Comparison of ENCODE assay signal across 13 cellular contexts in genomic region chr13:41780736-41781708, GRCh38.
DNase-seq lines count a peak whose midpoint lies in the region; ATAC-seq, FAIRE-seq and TF ChIP-seq lines count a peak whose summit lies in the region.
"Had no signal": no experiment of that assay in that cellular context is flagged by ENCODE, and none has a peak within 500 bp of the region (broad histone marks: within the 10 kb centered on the region; RNA-seq: fewer than 3 reads in every experiment).

No MANE protein-coding gene starts in this region.

- H3K9me3 ChIP-seq in kidney (ENCODE audit: control insufficient read depth in 1 of 2, low read length in 2 of 2) = no peaks in the 10 kb centered on the region
- H3K9me3 ChIP-seq in neuronal stem cell (replicated peaks in 1 of 2; ENCODE audit: control insufficient read depth in 2 of 2, insufficient read depth in 1 of 2, low read depth in 1 of 2, low read length in 2 of 2) = no peaks in the 10 kb centered on the region
- no peaks in the 10 kb centered on the region for H3K9me3 ChIP-seq in T-helper 17 cell (ENCODE audit: control insufficient read depth, low read length, poor library complexity, severe bottlenecking)
- no peaks in the 10 kb centered on the region for H3K9me3 ChIP-seq in Peyer's patch

- no peak overlapping the region for H2BK15ac ChIP-seq in neuronal stem cell (ENCODE audit: low read length)

- H3K4me1 ChIP-seq in kidney (ENCODE audit: control insufficient read depth in 1 of 2, insufficient read depth in 1 of 2, low read depth in 1 of 2, low read length in 2 of 2) (peaks cover 0 to 4% of the 10 kb centered on the region in 2 donors), neuronal stem cell (ENCODE audit: control insufficient read depth in 2 of 2, insufficient read depth in 1 of 2, low read depth in 1 of 2, low read length in 2 of 2) (peaks cover 6 to 8% of the 10 kb centered on the region in 2 donors), Peyer's patch (no peaks in the 10 kb centered on the region)

- no peak overlapping the region for H3K23ac ChIP-seq in neuronal stem cell (ENCODE audit: low read depth, low read length, poor library complexity)

- no peak overlapping the region for H2BK5ac ChIP-seq in neuronal stem cell (ENCODE audit: low read length)

- H3K27ac ChIP-seq in kidney (ENCODE audit: low read depth in 2 of 2, low read length in 2 of 2) (no peak overlapping the region), neuronal stem cell (replicated peaks; ENCODE audit: low read length) (no peak overlapping the region), Peyer's patch (no peak overlapping the region)

- H3K4ac ChIP-seq in neuronal stem cell (ENCODE audit: low read length) = no peak overlapping the region

- WGBS in neuronal stem cell (ENCODE audit: extremely low coverage in 2 of 2, insufficient read length in 2 of 2, insufficient replicate concordance in 1 of 2), 2 donors = no CpG with 5 or more reads among the region's 5 CpGs

- H3K27me3 ChIP-seq in neuronal stem cell (ENCODE audit: control insufficient read depth in 3 of 3, insufficient read depth in 3 of 3, low read depth in 1 of 3, low read length in 3 of 3) (no peaks in the 10 kb centered on the region), Peyer's patch (no peaks in the 10 kb centered on the region)

- no peak overlapping the region for H4K91ac ChIP-seq in neuronal stem cell (ENCODE audit: low read depth, low read length, poor library complexity)

- H3K18ac ChIP-seq in neuronal stem cell (ENCODE audit: low read length) = no peak overlapping the region

- H3K79me1 ChIP-seq in neuronal stem cell (ENCODE audit: low read depth, low read length) = no peaks in the 10 kb centered on the region

- H2BK12ac ChIP-seq in neuronal stem cell (ENCODE audit: low read length) = no peak overlapping the region

- CTCF ChIA-PET in AG04449 (lab: Yijun Ruan, JAX) = no interaction called here

- H3K9ac ChIP-seq in kidney (ENCODE audit: low read length in 2 of 2) (no peak overlapping the region), neuronal stem cell (ENCODE audit: low read depth, low read length, poor library complexity) (no peak overlapping the region)

- H3K4me3 Mint-ChIP-seq in T-helper 17 cell = no peak overlapping the region
- H3K4me3 Mint-ChIP-seq: activated naive CD4-positive, alpha-beta T cell treated with anti-CD3 and anti-CD28 coated beads, Interleukin-2, amount 10 ng/mL, durations not matched to agents 7 days and 5 days; CD4-positive, alpha-beta memory T cell; WTC11 had no signal

- no peak overlapping the region for H3K4me3 ChIP-seq in AG04449 (ENCODE audit: low read depth, low read length)
- no peak overlapping the region for H3K4me3 ChIP-seq in cardiac fibroblast (replicated peaks in 1 of 2; ENCODE audit: low read depth in 2 of 2, low read length in 2 of 2)
- H3K4me3 ChIP-seq in kidney (ENCODE audit: low read length in 2 of 2) = peak overlapping the region in 1 of 2 donors; percentile 28
- no peak overlapping the region for H3K4me3 ChIP-seq in neuronal stem cell (ENCODE audit: low read length in 2 of 2)
- H3K4me3 ChIP-seq in Peyer's patch = no peak overlapping the region

- no peak overlapping the region for H3K4me2 ChIP-seq in neuronal stem cell (ENCODE audit: insufficient read depth, low read length, poor library complexity, severe bottlenecking)

- ATAC-seq in T-helper 17 cell = no peak
- ATAC-seq: left colon, WTC11 had no signal

- intact Hi-C loops in kidney (cut with DNase I) = no loop called here

- in situ Hi-C loops in KBM-7 (cut with MboI; ENCODE audit: low pct_unique_long_range_greater_than_20kb, low sequenced_read_pairs) = no loop called here

- H3K36me3 ChIP-seq in kidney (ENCODE audit: control insufficient read depth in 1 of 2, insufficient read depth in 2 of 2, low read length in 2 of 2) (peaks cover 2 to 3% of the 10 kb centered on the region in 2 donors), neuronal stem cell (replicated peaks in 1 of 2; ENCODE audit: control insufficient read depth in 2 of 2, insufficient read depth in 2 of 2, low read length in 2 of 2) (no peaks in the 10 kb centered on the region), Peyer's patch (no peaks in the 10 kb centered on the region)

- H4K8ac ChIP-seq in neuronal stem cell (ENCODE audit: low read depth, low read length) = no peak overlapping the region

- peaks cover 3% of the 10 kb centered on the region for H3K4me1 Mint-ChIP-seq in T-helper 17 cell
- H3K4me1 Mint-ChIP-seq: activated naive CD4-positive, alpha-beta T cell treated with anti-CD3 and anti-CD28 coated beads, Interleukin-2, amount 10 ng/mL, durations not matched to agents 7 days and 5 days; CD4-positive, alpha-beta memory T cell; WTC11 had no signal

- DNase-seq in AG04449 (ENCODE audit: low read depth, low spot score) = peak; percentile 82
- DNase-seq in KBM-7 = peak; percentile 31
- DNase-seq in cardiac fibroblast (ENCODE audit: low read depth in 2 of 2) = peak; percentile 82 to 89
- no peak for DNase-seq in kidney
- DNase-seq in neuronal stem cell (ENCODE audit: low spot score) = no peak
- no peak for DNase-seq in HTR-8/SVneo (ENCODE audit: insufficient read length, low spot score)
- no peak for DNase-seq in T-helper 17 cell
- no peak for DNase-seq in Peyer's patch
- DNase-seq: activated naive CD4-positive, alpha-beta T cell treated with anti-CD3 and anti-CD28 coated beads, Interleukin-2, amount 10 ng/mL, durations not matched to agents 7 days and 5 days; CD4-positive, alpha-beta memory T cell; left colon; NCI-H1694 had no signal

- no peak overlapping the region for H3K14ac ChIP-seq in neuronal stem cell (ENCODE audit: low read length)

- no peak overlapping the region for H3K27ac Mint-ChIP-seq in T-helper 17 cell
- H3K27ac Mint-ChIP-seq: activated naive CD4-positive, alpha-beta T cell treated with anti-CD3 and anti-CD28 coated beads, Interleukin-2, amount 10 ng/mL, durations not matched to agents 7 days and 5 days; CD4-positive, alpha-beta memory T cell; WTC11 had no signal

- no peak overlapping the region for H2AFZ ChIP-seq in neuronal stem cell (ENCODE audit: low read length)

- POLR2A ChIA-PET in AG04449 (lab: Yijun Ruan, JAX) = interaction anchor here (0.5 kb wide), 1 partner anchor 65 kb away, joined by 3 read pairs; no protein-coding TSS in a partner anchor

- no peak overlapping the region for H2AK5ac ChIP-seq in neuronal stem cell (ENCODE audit: low read depth, low read length)

- H3K27me3 Mint-ChIP-seq in T-helper 17 cell = no peaks in the 10 kb centered on the region
- H3K27me3 Mint-ChIP-seq: activated naive CD4-positive, alpha-beta T cell treated with anti-CD3 and anti-CD28 coated beads, Interleukin-2, amount 10 ng/mL, durations not matched to agents 7 days and 5 days; CD4-positive, alpha-beta memory T cell had no signal

- no peak overlapping the region for H2BK120ac ChIP-seq in neuronal stem cell (ENCODE audit: low read depth, low read length)

- TF ChIP-seq CTCF in AG04449 (IDR thresholded peaks at IDR 0.05; ENCODE audit: insufficient read depth, low read length, missing control alignments) (no peak), cardiac fibroblast (IDR thresholded peaks at IDR 0.05; ENCODE audit: low read depth, low read length) (no peak), kidney (IDR thresholded peaks at IDR 0.05; ENCODE audit: borderline replicate concordance, extremely low read depth, insufficient read depth) (no peak), Peyer's patch (IDR thresholded peaks at IDR 0.05) (no peak)

- FAIRE-seq in kidney (lab: Jason Lieb, UNC) = peak; percentile 44
- no peak for FAIRE-seq in HTR-8/SVneo (lab: Jason Lieb, UNC)

- no peak for TF ChIP-seq POLR2A in Peyer's patch (IDR thresholded peaks at IDR 0.05)

- peaks cover 7% of the 10 kb centered on the region for H3K36me3 Mint-ChIP-seq in T-helper 17 cell (ENCODE audit: low read depth)
- H3K36me3 Mint-ChIP-seq: activated naive CD4-positive, alpha-beta T cell treated with anti-CD3 and anti-CD28 coated beads, Interleukin-2, amount 10 ng/mL, durations not matched to agents 7 days and 5 days; WTC11 had no signal

Comparison
In these comparisons a context has a peak if more than half of its experiments do, and no peak if none do; other contexts are left out.
1. DNase-seq: peak in AG04449 (single experiment), KBM-7 (single experiment) and cardiac fibroblast (2 of 2); none in kidney (single experiment), neuronal stem cell (single experiment), HTR-8/SVneo (single experiment), T-helper 17 cell (0 of 3) and Peyer's patch (0 of 3).